In the genomic region with DNA sequence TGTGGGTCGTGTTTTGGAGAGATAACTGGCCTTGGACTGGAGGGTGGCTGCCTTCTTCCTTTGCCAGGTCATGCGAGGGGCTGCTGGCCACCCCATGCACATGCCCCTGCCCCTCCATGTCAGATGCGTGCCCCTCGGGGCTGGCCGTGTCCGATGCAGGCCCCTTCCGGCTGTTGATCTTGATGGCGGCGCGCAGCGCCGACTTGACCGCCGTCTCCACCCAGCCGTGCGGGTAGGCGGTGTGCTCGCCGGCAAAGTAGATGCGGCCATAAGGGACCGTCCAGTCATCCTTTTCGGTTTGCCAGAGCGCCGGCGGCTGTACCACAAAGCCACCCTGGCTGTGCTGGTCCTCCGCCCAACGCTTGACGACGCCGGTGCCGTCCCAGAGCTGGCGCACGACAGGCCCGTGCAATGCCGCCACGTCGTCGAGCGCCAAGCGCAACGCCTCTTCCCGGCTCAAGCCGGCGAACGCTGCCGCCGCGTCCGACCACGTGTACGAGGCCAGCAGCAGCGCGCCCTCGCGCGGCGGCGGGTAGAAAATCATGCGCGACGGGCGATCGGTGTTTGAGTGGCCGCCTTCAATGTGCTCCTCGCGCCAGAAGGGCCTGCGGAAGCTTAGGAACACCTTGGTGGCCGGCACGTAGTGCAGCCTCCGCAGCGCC, we compare ENCODE assay signal across 8 cellular contexts. TPM values are rescaled to one million over a fixed set of nuclear protein-coding genes. Genes with fewer than 3 reads are reported as not detected.
DNase-seq lines count a peak whose midpoint lies in the region; ATAC-seq lines count a peak whose summit lies in the region.

No MANE protein-coding gene starts in this region.

- ATAC-seq in left colon (peak; percentile 72), HG03139 (IDR thresholded peaks at IDR 0.05; ENCODE audit: unreplicated experiment) (no peak), HG03521 (IDR thresholded peaks at IDR 0.05; ENCODE audit: unreplicated experiment) (no peak)

- intact Hi-C loops in left colon (cut with DNase I, micrococcal nuclease) = no loop called here

- DNase-seq in NCI-H524 (lab: John Stamatoyannopoulos, UW) (peak; percentile 25 to 78), NCI-H524 treated with DMSO at 0.1 percent for 48 hours (lab: John Stamatoyannopoulos, UW) (no peak), cerebellar cortex (ENCODE audit: low spot score) (peak; percentile 60), left colon (peak; percentile 65 to 78)
- peak; percentile 60 for DNase-seq in activated CD4-positive, CD25-positive, alpha-beta regulatory T cell treated with anti-CD3 and anti-CD28 coated beads, Interleukin-2, amount 50 U/mL, for 16 hours (ENCODE audit: low read depth, low spot score)
- peak; percentile 69 to 77 for DNase-seq in stimulated activated CD4-positive, alpha-beta T cell treated with anti-CD3 and anti-CD28 coated beads, Interleukin-2, amount 100 ng/mL, for 48 hours

RNA-seq across cellular contexts. Expression of a gene that starts 6.9 kb away (rescaled TPM):
- total RNA-seq in left colon = 1 to 10 TPM in 1 of 2 donors, under 1 TPM in 1; 0.67 to 1.3 TPM

RNA-seq across cellular contexts. Expression of a gene that starts 12.3 kb away (rescaled TPM):
- 10 to 100 TPM; 32.8 to 36.4 TPM for total RNA-seq in left colon

RNA-seq across cellular contexts. Expression of a gene that starts 12.7 kb away (rescaled TPM):
- total RNA-seq in left colon = 10 to 100 TPM; 30.3 to 43.3 TPM

RNA-seq across cellular contexts. Expression of a gene that starts 22.4 kb away (rescaled TPM):
- total RNA-seq in left colon = 10 to 100 TPM; 62.3 to 76.7 TPM

RNA-seq across cellular contexts. Expression of a gene that starts 38.9 kb away (rescaled TPM):
- total RNA-seq in left colon = 10 to 100 TPM; 95.3 to 95.5 TPM
